In genomic region chr5:75632321-75632720, GRCh38 we compare ENCODE assay signal across 23 cellular contexts.
"Had no signal": no experiment of that assay in that cellular context is flagged by ENCODE, and none has a peak within 500 bp of the region (broad histone marks: within the 10 kb centered on the region; RNA-seq: fewer than 3 reads in every experiment).

No MANE protein-coding gene starts in this region.

- H3K4me2 ChIP-seq: neural progenitor cell had no signal

- ATAC-seq: effector memory CD8-positive, alpha-beta T cell; gastrocnemius medialis; naive thymus-derived CD4-positive, alpha-beta T cell; stimulated activated naive B cell treated with anti-CD40 and anti-IgM and Interleukin-4, amounts not matched to agents 10 μg/mL and 1 μg/mL and 100 μg/mL, for 72 hours had no signal

- H3K36me3 ChIP-seq: gastrocnemius medialis, neural progenitor cell, prostate gland, sigmoid colon, thoracic aorta, tibial nerve, upper lobe of left lung had no signal

- H3K4me3 ChIP-seq: gastrocnemius medialis, neural progenitor cell, prostate gland, sigmoid colon, thoracic aorta, tibial nerve, upper lobe of left lung had no signal

- H3K9me3 ChIP-seq: gastrocnemius medialis, prostate gland, sigmoid colon, thoracic aorta, tibial nerve, upper lobe of left lung had no signal

- H3K9ac ChIP-seq: neural progenitor cell, parathyroid adenoma had no signal

- H3K27ac Mint-ChIP-seq: effector memory CD8-positive, alpha-beta T cell; immature natural killer cell; naive thymus-derived CD4-positive, alpha-beta T cell; nephron; neural progenitor cell; stimulated activated naive B cell treated with anti-CD40 and anti-IgM and Interleukin-4, amounts not matched to agents 10 μg/mL and 1 μg/mL and 100 μg/mL, for 72 hours; stimulated activated naive CD8-positive, alpha-beta T cell treated with anti-CD3 and anti-CD28 coated beads, Interleukin-15, Interleukin-2, amounts not matched to agents 100 ng/mL and 50 ng/mL, for 24 hours had no signal

- H3K4me3 Mint-ChIP-seq: effector memory CD8-positive, alpha-beta T cell; immature natural killer cell; naive thymus-derived CD4-positive, alpha-beta T cell; nephron; neural progenitor cell; stimulated activated naive B cell treated with anti-CD40 and anti-IgM and Interleukin-4, amounts not matched to agents 10 μg/mL and 1 μg/mL and 100 μg/mL, for 72 hours; stimulated activated naive CD8-positive, alpha-beta T cell treated with anti-CD3 and anti-CD28 coated beads, Interleukin-15, Interleukin-2, amounts not matched to agents 100 ng/mL and 50 ng/mL, for 24 hours had no signal

- H3K4me1 Mint-ChIP-seq: immature natural killer cell; naive thymus-derived CD4-positive, alpha-beta T cell; neural progenitor cell had no signal

- H3K27ac ChIP-seq: gastrocnemius medialis, neural progenitor cell, parathyroid adenoma, prostate gland, sigmoid colon, thoracic aorta, tibial nerve, upper lobe of left lung had no signal

- H2AFZ ChIP-seq: neural progenitor cell, parathyroid adenoma had no signal

- H3K36me3 Mint-ChIP-seq: neural progenitor cell had no signal

- H3K27me3 ChIP-seq: gastrocnemius medialis, neural progenitor cell, sigmoid colon, tibial nerve, upper lobe of left lung had no signal

- H3K27me3 Mint-ChIP-seq: naive thymus-derived CD4-positive, alpha-beta T cell; stimulated activated naive CD8-positive, alpha-beta T cell treated with anti-CD3 and anti-CD28 coated beads, Interleukin-15, Interleukin-2, amounts not matched to agents 100 ng/mL and 50 ng/mL, for 24 hours had no signal

- H3K4me1 ChIP-seq: gastrocnemius medialis, neural progenitor cell, prostate gland, sigmoid colon, tibial nerve, upper lobe of left lung had no signal

- H3K9me3 Mint-ChIP-seq: effector memory CD8-positive, alpha-beta T cell; immature natural killer cell; nephron; neural progenitor cell had no signal

- DNase-seq: cerebellar nuclear complex; cortex of kidney; effector memory CD8-positive, alpha-beta T cell; foreskin fibroblast; gastrocnemius medialis; hypothalamus; immature natural killer cell; islet precursor cell; kidney glomerular epithelial cell; mesenchymal stem cell; midbrain; naive thymus-derived CD4-positive, alpha-beta T cell; right cardiac atrium; sigmoid colon; stimulated activated naive B cell treated with anti-CD40 and anti-IgM and Interleukin-4, amounts not matched to agents 10 μg/mL and 1 μg/mL and 100 μg/mL, for 72 hours; upper lobe of left lung had no signal

- H3K79me2 ChIP-seq: parathyroid adenoma had no signal
